In the genomic region with DNA sequence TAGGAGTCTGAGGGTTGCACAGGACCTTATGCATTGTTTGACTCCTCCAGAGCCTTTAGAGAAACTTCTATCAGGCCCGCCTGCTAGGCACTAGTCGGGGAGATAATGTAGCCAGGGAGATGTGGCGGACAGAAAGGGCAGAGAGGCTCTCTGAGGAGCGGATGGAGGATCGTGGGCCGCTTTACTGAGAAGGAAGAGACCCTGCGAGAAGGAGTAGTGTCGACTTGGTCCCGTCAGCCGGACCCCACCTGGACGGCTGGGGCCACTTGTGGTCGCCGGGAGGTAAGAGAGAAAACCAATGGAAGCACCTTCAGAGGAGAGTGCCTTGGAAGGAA, we compare ENCODE assay signal across 8 cellular contexts. TPM values are rescaled to one million over a fixed set of nuclear protein-coding genes. Genes with fewer than 3 reads are reported as not detected.
DNase-seq lines count a peak whose midpoint lies in the region; ATAC-seq and TF ChIP-seq lines count a peak whose summit lies in the region.

No MANE protein-coding gene starts in this region.

- TSS peak; percentile 59 for BruUV-seq in OCI-LY7 (replicated peaks; lab: Mats Ljungman, UMichigan)

- H3K4me2 ChIP-seq in OCI-LY7 (ENCODE audit: low read length), result peak overlapping the region; percentile 91

- peak overlapping the region; percentile 92 for H2AFZ ChIP-seq in OCI-LY7 (ENCODE audit: low read length)

- TF ChIP-seq CTCF in CD8-positive, alpha-beta T cell (IDR thresholded peaks at IDR 0.05), result no peak
- TF ChIP-seq CTCF in OCI-LY7 (conservative IDR thresholded peaks at IDR 0.05; ENCODE audit: low read length) (no peak), progenitor cell of endocrine pancreas (IDR thresholded peaks at IDR 0.05; ENCODE audit: unreplicated experiment) (no peak)

- no peaks in the 10 kb centered on the region for H4K20me1 ChIP-seq in OCI-LY7 (ENCODE audit: insufficient read depth, low read length)

- H3K27me3 Mint-ChIP-seq in CD8-positive, alpha-beta T cell (ENCODE audit: low read depth), result no peaks in the 10 kb centered on the region
- H3K27me3 Mint-ChIP-seq in progenitor cell of endocrine pancreas, result no peaks in the 10 kb centered on the region

- no peak for ATAC-seq in CD8-positive, alpha-beta T cell
- ATAC-seq in GM21825 (IDR thresholded peaks at IDR 0.05; ENCODE audit: unreplicated experiment), result peak; percentile 9

- H3K27ac Mint-ChIP-seq in CD8-positive, alpha-beta T cell, result peak overlapping the region; percentile 100
- H3K27ac Mint-ChIP-seq in progenitor cell of endocrine pancreas, result peak overlapping the region; percentile 96

- no peaks in the 10 kb centered on the region for H3K9me2 ChIP-seq in OCI-LY7 (ENCODE audit: insufficient read depth, low read length)

- H3K4me3 ChIP-seq in CD8-positive, alpha-beta T cell (ENCODE audit: low read depth, low read length), result peak overlapping the region; percentile 89
- peak overlapping the region; percentile 94 for H3K4me3 ChIP-seq in OCI-LY7 (ENCODE audit: low read depth, low read length, poor library complexity, severe bottlenecking)
- H3K4me3 ChIP-seq in esophagus (ENCODE audit: low read depth in 1 of 2, low read length in 2 of 2), result peak overlapping the region; percentile 80 to 93

- intact Hi-C loops in CD8-positive, alpha-beta T cell (cut with DNase I, micrococcal nuclease), result loop anchor here (1.0 to 5.0 kb wide), 10 partner anchors 29 to 274 kb away; a partner anchor contains a TSS
- intact Hi-C loops in OCI-LY7 (cut with micrococcal nuclease; ENCODE audit: unreplicated experiment), result loop anchor here (2.0 kb wide), 2 partner anchors 54 to 202 kb away; a partner anchor contains a TSS

- H3K79me2 ChIP-seq in OCI-LY7 (ENCODE audit: insufficient read depth, low read depth, low read length), result peaks cover 32% of the 10 kb centered on the region

- H3K27ac ChIP-seq in CD8-positive, alpha-beta T cell (ENCODE audit: low read depth, low read length), result peak overlapping the region; percentile 93
- H3K27ac ChIP-seq in OCI-LY7 (ENCODE audit: low read depth, low read length, poor library complexity, severe bottlenecking), result peak overlapping the region; percentile 54
- peak overlapping the region; percentile 91 to 95 for H3K27ac ChIP-seq in esophagus (ENCODE audit: low read depth in 2 of 2, low read length in 1 of 2)

- H3K36me3 Mint-ChIP-seq in CD8-positive, alpha-beta T cell, result peaks cover 44% of the 10 kb centered on the region
- H3K36me3 Mint-ChIP-seq in progenitor cell of endocrine pancreas (ENCODE audit: insufficient read depth), result peaks cover 11% of the 10 kb centered on the region

- H3K4me3 Mint-ChIP-seq in CD8-positive, alpha-beta T cell, result peak overlapping the region; percentile 99
- peak overlapping the region; percentile 94 for H3K4me3 Mint-ChIP-seq in progenitor cell of endocrine pancreas (ENCODE audit: low read depth)

- H3K36me3 ChIP-seq in CD8-positive, alpha-beta T cell (ENCODE audit: insufficient read depth, low read length), result no peaks in the 10 kb centered on the region
- peaks cover 44% of the 10 kb centered on the region for H3K36me3 ChIP-seq in OCI-LY7 (ENCODE audit: insufficient read depth, low read length)
- peaks cover 9 to 12% of the 10 kb centered on the region in 2 donors for H3K36me3 ChIP-seq in esophagus (ENCODE audit: control insufficient read depth in 2 of 2, insufficient read depth in 2 of 2, low read length in 1 of 2)

- in situ Hi-C loops in G401 (cut with HindIII; ENCODE audit: low sequenced_read_pairs), result no loop called here

- no peaks in the 10 kb centered on the region for H3K9me3 ChIP-seq in CD8-positive, alpha-beta T cell (ENCODE audit: low read length)
- H3K9me3 ChIP-seq in OCI-LY7 (ENCODE audit: low read length) (no peaks in the 10 kb centered on the region), esophagus (ENCODE audit: control insufficient read depth in 2 of 2, insufficient read depth in 1 of 2, low read depth in 1 of 2, low read length in 1 of 2) (no peaks in the 10 kb centered on the region)

- H3K4me1 Mint-ChIP-seq in CD8-positive, alpha-beta T cell (ENCODE audit: low read depth), result peaks cover 63% of the 10 kb centered on the region
- peaks cover 13% of the 10 kb centered on the region for H3K4me1 Mint-ChIP-seq in progenitor cell of endocrine pancreas (ENCODE audit: low read depth)

- DNase-seq in CD8-positive, alpha-beta T cell, result no peak
- DNase-seq in OCI-LY7 (ENCODE audit: low spot score) (peak; percentile 50), progenitor cell of endocrine pancreas (ENCODE audit: low spot score, unreplicated experiment) (no peak), cerebellum (ENCODE audit: low spot score) (no peak), G401 (ENCODE audit: low spot score) (no peak), NCI-H1105 treated with DMSO at 0.1 percent for 48 hours (lab: John Stamatoyannopoulos, UW) (no peak)

- CTCF ChIA-PET in CD8-positive, alpha-beta T cell (lab: Charles Lee), result interaction anchor here (0.7 to 2.2 kb wide), 2 partner anchors 58 to 210 kb away, joined by 3 to 7 read pairs; no protein-coding TSS in a partner anchor
- CTCF ChIA-PET in OCI-LY7 (lab: Charles Lee; ENCODE audit: unreplicated experiment), result no interaction called here

- POLR2A ChIA-PET in CD8-positive, alpha-beta T cell (lab: Charles Lee), result interaction anchor here (0.7 kb wide), 1 partner anchor 30 kb away, joined by 3 read pairs; a partner anchor contains a TSS
- POLR2A ChIA-PET in OCI-LY7 (lab: Charles Lee), result interaction anchor here (0.7 kb wide), 1 partner anchor 13 kb away, joined by 3 read pairs; no protein-coding TSS in a partner anchor

- H3K27me3 ChIP-seq in CD8-positive, alpha-beta T cell (ENCODE audit: insufficient read depth, low read length), result no peaks in the 10 kb centered on the region
- H3K27me3 ChIP-seq in esophagus (ENCODE audit: control insufficient read depth in 1 of 2, insufficient read depth in 2 of 2, low read length in 2 of 2), result no peaks in the 10 kb centered on the region

- 1% methylated on average over 13 of the region's 13 CpGs for WGBS in esophagus, 2 donors

- H3K9me3 Mint-ChIP-seq in CD8-positive, alpha-beta T cell, result no peaks in the 10 kb centered on the region
- no peaks in the 10 kb centered on the region for H3K9me3 Mint-ChIP-seq in progenitor cell of endocrine pancreas (ENCODE audit: low read depth)

- H3K4me1 ChIP-seq in CD8-positive, alpha-beta T cell (ENCODE audit: insufficient read depth, low read length), result peaks cover 59% of the 10 kb centered on the region
- H3K4me1 ChIP-seq in OCI-LY7 (ENCODE audit: insufficient read depth, low read length, poor library complexity, severe bottlenecking) (peaks cover 19% of the 10 kb centered on the region), esophagus (ENCODE audit: control insufficient read depth in 2 of 2, insufficient read depth in 2 of 2, low read length in 1 of 2) (peaks cover 2 to 8% of the 10 kb centered on the region in 2 donors)

RNA-seq across cellular contexts. Expression of a gene that starts 0.5 kb away (rescaled TPM):
- 10 to 100 TPM; 63.7 to 70.9 TPM for total RNA-seq in CD8-positive, alpha-beta T cell
- total RNA-seq in OCI-LY7 (2014; rRNA removed; shearing (Covaris generic)), result 72.0 and 75.6 TPM in 2 replicates
- total RNA-seq in OCI-LY7 (2022), result 65.4 and 72.4 TPM in 2 replicates
- polyA plus RNA-seq in esophagus, result 10 to 100 TPM; 40.0 to 45.0 TPM
- total RNA-seq in progenitor cell of endocrine pancreas, result 88.1 and 92.6 TPM in 2 replicates
- total RNA-seq in cerebellum, result 25.5 TPM
- 143 and 148 TPM in 2 replicates for total RNA-seq in G401 (2014; rRNA removed; shearing (Covaris generic))

RNA-seq across cellular contexts. Expression of a gene that starts 29.6 kb away (rescaled TPM):
- 1 to 10 TPM; 3.1 to 3.5 TPM for total RNA-seq in CD8-positive, alpha-beta T cell
- total RNA-seq in OCI-LY7 (2014; rRNA removed; shearing (Covaris generic)), result 0.05 and 0.06 TPM in 2 replicates
- total RNA-seq in OCI-LY7 (2022) (0.57 TPM in 1 of 2 replicates, not detected in the other), progenitor cell of endocrine pancreas (29.2 and 31.9 TPM in 2 replicates), cerebellum (2.2 TPM)
- under 1 TPM; 0.07 to 0.24 TPM for polyA plus RNA-seq in esophagus
- total RNA-seq in G401 (2014; rRNA removed; shearing (Covaris generic)), result 1.7 TPM in 2 replicates

RNA-seq across cellular contexts. Expression of a gene that starts 37.0 kb away (rescaled TPM):
- 1 to 10 TPM in 1 of 2 experiments, under 1 TPM in 1; 0.50 to 1.0 TPM for total RNA-seq in CD8-positive, alpha-beta T cell
- 0.21 and 0.60 TPM in 2 replicates for total RNA-seq in OCI-LY7 (2014; rRNA removed; shearing (Covaris generic))
- total RNA-seq in OCI-LY7 (2022), result 2.4 and 2.8 TPM in 2 replicates
- under 1 TPM; 0.08 to 0.09 TPM for polyA plus RNA-seq in esophagus
- 0.20 and 0.24 TPM in 2 replicates for total RNA-seq in progenitor cell of endocrine pancreas
- total RNA-seq in cerebellum, result 0.18 TPM
- total RNA-seq in G401 (2014; rRNA removed; shearing (Covaris generic)), result 0.06 TPM in 1 of 2 replicates, not detected in the other

RNA-seq across cellular contexts. Expression of a gene that starts 55.0 kb away (rescaled TPM):
- total RNA-seq in CD8-positive, alpha-beta T cell, result 1 to 10 TPM; 3.4 to 4.2 TPM
- total RNA-seq in OCI-LY7 (2014; rRNA removed; shearing (Covaris generic)), result 11.3 and 17.0 TPM in 2 replicates
- 25.4 and 26.3 TPM in 2 replicates for total RNA-seq in OCI-LY7 (2022)
- 10 to 100 TPM; 10.6 to 19.9 TPM for polyA plus RNA-seq in esophagus
- total RNA-seq in progenitor cell of endocrine pancreas, result 57.4 and 63.4 TPM in 2 replicates
- total RNA-seq in cerebellum, result 22.8 TPM
- 11.2 and 16.4 TPM in 2 replicates for total RNA-seq in G401 (2014; rRNA removed; shearing (Covaris generic))
